16 cellular contexts compared by ENCODE assay signal in the genomic region with DNA sequence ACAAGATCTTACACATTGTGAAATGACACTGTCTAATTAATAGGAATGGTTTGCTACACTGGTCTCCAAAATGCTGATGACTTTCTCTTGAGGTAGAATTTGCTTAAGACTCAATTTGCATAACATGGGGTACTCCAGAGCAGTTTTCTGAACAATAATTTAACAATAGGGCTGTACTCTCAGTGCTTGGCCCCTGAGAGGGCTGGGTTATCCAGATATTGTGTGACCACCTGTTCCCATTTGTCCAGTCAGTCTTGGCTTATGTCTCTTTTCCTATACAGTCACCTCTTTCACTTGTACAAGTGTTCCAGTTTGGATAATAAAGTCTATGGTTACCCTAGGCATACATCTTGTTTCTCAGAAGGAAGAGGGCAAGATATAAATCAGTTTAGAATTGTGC. TPM values are rescaled to one million over a fixed set of nuclear protein-coding genes. Genes with fewer than 3 reads are reported as not detected.
DNase-seq lines count a peak whose midpoint lies in the region; ATAC-seq, FAIRE-seq and TF ChIP-seq lines count a peak whose summit lies in the region.
"Had no signal": no experiment of that assay in that cellular context is flagged by ENCODE, and none has a peak within 500 bp of the region (broad histone marks: within the 10 kb centered on the region; RNA-seq: fewer than 3 reads in every experiment).

No MANE protein-coding gene starts in this region.

- H2AFZ ChIP-seq in GM12878 (ENCODE audit: control insufficient read depth, low read depth, low read length), result no peak overlapping the region

- no peaks in the 10 kb centered on the region for H3K9me3 Mint-ChIP-seq in nephron
- H3K9me3 Mint-ChIP-seq in activated CD8-positive, alpha-beta memory T cell treated with anti-CD3 and anti-CD28 coated beads, Interleukin-2, amount 10 ng/mL, durations not matched to agents 7 days and 5 days (ENCODE audit: low read depth), result peaks cover 2% of the 10 kb centered on the region
- H3K9me3 Mint-ChIP-seq: H9 had no signal

- peaks cover 76% of the 10 kb centered on the region for H3K4me1 Mint-ChIP-seq in nephron
- peaks cover 2% of the 10 kb centered on the region for H3K4me1 Mint-ChIP-seq in activated CD8-positive, alpha-beta memory T cell treated with anti-CD3 and anti-CD28 coated beads, Interleukin-2, amount 10 ng/mL, durations not matched to agents 7 days and 5 days

- peaks cover 13% of the 10 kb centered on the region for H3K36me3 Mint-ChIP-seq in nephron (ENCODE audit: low read depth)
- H3K36me3 Mint-ChIP-seq in activated CD8-positive, alpha-beta memory T cell treated with anti-CD3 and anti-CD28 coated beads, Interleukin-2, amount 10 ng/mL, durations not matched to agents 7 days and 5 days, result peaks cover 5% of the 10 kb centered on the region
- H3K36me3 Mint-ChIP-seq: CD4-positive, alpha-beta memory T cell had no signal

- POLR2A ChIA-PET in HEK293 (lab: Yijun Ruan, JAX), result interaction anchor here (1.1 to 1.8 kb wide), 2 partner anchors 16 to 18 kb away, joined by 3 to 4 read pairs; no protein-coding TSS in a partner anchor
- POLR2A ChIA-PET in GM12878 (lab: Charles Lee), result no interaction called here

- no peaks in the 10 kb centered on the region for H3K79me2 ChIP-seq in GM12878 (ENCODE audit: control insufficient read depth, insufficient read depth, low read length)

- in situ Hi-C loops in GM12878 (cut with MboI), result no loop called here

- RAD21 ChIA-PET in GM12878 (lab: Charles Lee; ENCODE audit: unreplicated experiment), result no interaction called here

- H3K4me2 ChIP-seq in GM12878 (ENCODE audit: control insufficient read depth, insufficient read depth), result no peak overlapping the region

- H3K27me3 Mint-ChIP-seq in nephron (ENCODE audit: low read depth), result no peaks in the 10 kb centered on the region
- H3K27me3 Mint-ChIP-seq in activated CD8-positive, alpha-beta memory T cell treated with anti-CD3 and anti-CD28 coated beads, Interleukin-2, amount 10 ng/mL, durations not matched to agents 7 days and 5 days, result no peaks in the 10 kb centered on the region
- H3K27me3 Mint-ChIP-seq: CD4-positive, alpha-beta memory T cell had no signal

- intact Hi-C loops in GM12878 (cut with micrococcal nuclease; ENCODE audit: unreplicated experiment), result no loop called here

- FAIRE-seq in GM12878 (lab: Jason Lieb, UNC), result no peak
- FAIRE-seq: A204.1, H1 had no signal

- TF ChIP-seq CTCF in HEK293 (tag by site-specific recombination; IDR thresholded peaks at IDR 0.05) (no peak), GM12878 (IDR thresholded peaks at IDR 0.05 in 2 of 3, conservative IDR thresholded peaks at IDR 0.05 in 1 of 3; ENCODE audit: control insufficient read depth in 2 of 3, extremely low read depth in 1 of 3, insufficient read depth in 1 of 3, low read depth in 3 of 3, low read length in 3 of 3) (no peak), nephron (IDR thresholded peaks at IDR 0.05; ENCODE audit: unreplicated experiment in 3 of 3) (no peak)

- H4K20me1 ChIP-seq in GM12878 (ENCODE audit: control insufficient read depth, insufficient read depth), result no peaks in the 10 kb centered on the region

- H3K36me3 ChIP-seq in HEK293 (ENCODE audit: control insufficient read depth in 2 of 2, insufficient read depth in 1 of 2, low read length in 2 of 2) (no peaks in the 10 kb centered on the region), GM12878 (ENCODE audit: control insufficient read depth in 2 of 2, insufficient read depth in 2 of 2, low read length in 1 of 2) (no peaks in the 10 kb centered on the region)

- H3K9me3 ChIP-seq in HEK293 (ENCODE audit: control insufficient read depth, insufficient read depth, low read depth, low read length) (no peaks in the 10 kb centered on the region), GM12878 (replicated peaks; ENCODE audit: control insufficient read depth, insufficient read depth, low read length) (no peaks in the 10 kb centered on the region)

- no peak for TF ChIP-seq EP300 in GM12878 (IDR thresholded peaks at IDR 0.05; ENCODE audit: borderline replicate concordance in 1 of 2, control insufficient read depth in 1 of 2, low read depth in 2 of 2, low read length in 2 of 2)

- ATAC-seq in GM12878, result peak; percentile 34; the same call in 2 of the 3 replicates
- no peak for ATAC-seq in activated CD8-positive, alpha-beta memory T cell treated with anti-CD3 and anti-CD28 coated beads, Interleukin-2, amount 10 ng/mL, durations not matched to agents 7 days and 5 days

- H3K4me1 ChIP-seq in HEK293 (ENCODE audit: control insufficient read depth, insufficient read depth, low read length) (peaks cover 17% of the 10 kb centered on the region), GM12878 (ENCODE audit: control insufficient read depth, insufficient read depth, low read length) (no peaks in the 10 kb centered on the region)

- DNase-seq in GM12878 (ENCODE audit: low read depth, low spot score) (no peak), NCI-H1105 treated with DMSO at 0.1 percent for 48 hours (lab: John Stamatoyannopoulos, UW) (no peak), islet precursor cell (no peak), HuH-7 (ENCODE audit: low spot score) (no peak)
- DNase-seq in activated CD8-positive, alpha-beta memory T cell treated with anti-CD3 and anti-CD28 coated beads, Interleukin-2, amount 10 ng/mL, durations not matched to agents 7 days and 5 days, result no peak
- DNase-seq: AML-193; CD4-positive, alpha-beta memory T cell; DMS153; DMS79; GDM1; H9 had no signal

- no peak for TF ChIP-seq RAD21 in GM12878 (IDR thresholded peaks at IDR 0.05; ENCODE audit: insufficient read depth, low read depth, low read length)

- peak overlapping the region in 2 of 3 experiments; percentile 8 to 26 for H3K27ac Mint-ChIP-seq in nephron
- no peak overlapping the region for H3K27ac Mint-ChIP-seq in activated CD8-positive, alpha-beta memory T cell treated with anti-CD3 and anti-CD28 coated beads, Interleukin-2, amount 10 ng/mL, durations not matched to agents 7 days and 5 days
- H3K27ac Mint-ChIP-seq: CD4-positive, alpha-beta memory T cell; H9 had no signal

- SMC1A ChIA-PET in GM12878 (lab: Charles Lee; ENCODE audit: uncharacterized antibody, unreplicated experiment), result interaction anchor here (1.3 to 1.5 kb wide), 2 partner anchors 9 to 10 kb away, joined by 3 read pairs; no protein-coding TSS in a partner anchor

- H3K9ac ChIP-seq in GM12878 (ENCODE audit: control insufficient read depth, insufficient read depth, low read length), result no peak overlapping the region

- no TSS peak for BruUV-seq in GM12878 (replicated peaks; lab: Mats Ljungman, UMichigan)

- CTCF ChIA-PET in HEK293 (lab: Yijun Ruan, JAX) (no interaction called here), GM12878 (lab: Yijun Ruan, JAX) (interaction anchor here (5.1 kb wide), 1 partner anchor 8 kb away, joined by 24 read pairs; no protein-coding TSS in a partner anchor)
- CTCF ChIA-PET in activated CD8-positive, alpha-beta memory T cell treated with anti-CD3 and anti-CD28 coated beads, Interleukin-2, amount 10 ng/mL, durations not matched to agents 7 days and 5 days (lab: Charles Lee), result interaction anchor here (0.6 kb wide), 1 partner anchor 87 kb away, joined by 3 read pairs; no protein-coding TSS in a partner anchor

- no peaks in the 10 kb centered on the region for H3K27me3 ChIP-seq in GM12878 (replicated peaks in 1 of 2; ENCODE audit: control insufficient read depth in 2 of 2, insufficient read depth in 2 of 2, low read length in 1 of 2)

- TF ChIP-seq POLR2A in GM12878 (IDR thresholded peaks at IDR 0.05; ENCODE audit: low read depth, low read length), result no peak

- no peak overlapping the region for H3K4me3 Mint-ChIP-seq in nephron
- no peak overlapping the region for H3K4me3 Mint-ChIP-seq in activated CD8-positive, alpha-beta memory T cell treated with anti-CD3 and anti-CD28 coated beads, Interleukin-2, amount 10 ng/mL, durations not matched to agents 7 days and 5 days
- H3K4me3 Mint-ChIP-seq: CD14-positive monocyte; CD4-positive, alpha-beta memory T cell; H9 had no signal

- H3K4me3 ChIP-seq in HEK293 (ENCODE audit: low read depth, low read length) (no peak overlapping the region), GM12878 (no peak overlapping the region)

- H3K27ac ChIP-seq in HEK293 (ENCODE audit: extremely low read depth, low read depth, low read length) (no peak overlapping the region), GM12878 (ENCODE audit: control insufficient read depth, insufficient read depth) (no peak overlapping the region)

TF ChIP-seq in HEK293, 187 proteins besides CTCF, POLR2A, EP300 and RAD21 (continues in another document):
- TF ChIP-seq ZNF16 (tag by site-specific recombination; IDR thresholded peaks at IDR 0.05; ENCODE audit: low read depth), result no peak
- TF ChIP-seq ZNF664 (tag by site-specific recombination; IDR thresholded peaks at IDR 0.05), result peak; percentile 64; the same call in 1 of the 2 replicates

TF ChIP-seq in GM12878, 131 proteins besides CTCF, POLR2A, EP300 and RAD21 (continues in another document):
- TF ChIP-seq MXI1 (IDR thresholded peaks at IDR 0.05; ENCODE audit: low read depth, low read length), result no peak
- no peak for TF ChIP-seq CHD2 (IDR thresholded peaks at IDR 0.05; ENCODE audit: borderline replicate concordance, low read depth, low read length)

RNA-seq across cellular contexts. Expression of a gene that starts 17.9 kb away (rescaled TPM):
- 16.7 and 17.8 TPM in 2 replicates for total RNA-seq in GM12878 (2013; cell fraction: nucleolus; rRNA removed)
- total RNA-seq in GM12878 (2014; rRNA removed) (2.7 and 3.0 TPM in 2 replicates), GM12878 (2014; rRNA removed; fragmentation: Illumina TruSeq; extraction: Trizol) (3.8 and 4.1 TPM in 2 replicates), GM12878 (2021) (5.9 and 6.2 TPM in 2 replicates)
- 0.63 TPM for polyA plus RNA-seq in GM12878 (2011; ENCODE audit: low read depth)
- polyA plus RNA-seq in GM12878 (2011; rRNA removed) (5.7 and 6.1 TPM in 2 replicates), GM12878 (2014; fragmentation: Illumina TruSeq; extraction: Trizol) (5.3 and 6.2 TPM in 2 replicates), GM12878 (2014; fragmentation: Nextera tagmentation; extraction: Ambion mirVana) (1 to 10 TPM; 1.5 to 2.1 TPM), GM12878 (2014; rRNA removed) (4.7 TPM in 2 replicates), GM12878 (2016; fragmentation: Nextera tagmentation; extraction: Ambion mirVana) (under 1 TPM; 0.53 to 0.59 TPM)
- polyA plus RNA-seq in GM12878 (2011; cell fraction: cytosol; rRNA removed), result 4.9 and 5.2 TPM in 2 replicates
- polyA plus RNA-seq in GM12878 (2011; cell fraction: nucleus; rRNA removed), result 8.4 and 11.4 TPM in 2 replicates
- polyA plus RNA-seq in GM12878 (2012), result 0.60 and 0.86 TPM in 2 replicates
- polyA minus RNA-seq in GM12878 (2011; rRNA and poly(A)+ RNA removed), result 12.2 and 13.0 TPM in 2 replicates
- 3.7 and 4.1 TPM in 2 replicates for polyA minus RNA-seq in GM12878 (2011; cell fraction: cytosol; rRNA and poly(A)+ RNA removed)
- polyA minus RNA-seq in GM12878 (2011; cell fraction: nucleus; rRNA and poly(A)+ RNA removed), result 7.5 and 10.0 TPM in 2 replicates
- 1 to 10 TPM; 5.9 to 7.6 TPM for total RNA-seq in activated CD8-positive, alpha-beta memory T cell treated with anti-CD3 and anti-CD28 coated beads, Interleukin-2, amount 10 ng/mL, durations not matched to agents 7 days and 5 days
